Comparison of ENCODE assay signal across 13 cellular contexts in genomic region chr1:165764277-165764676, GRCh38.
"Had no signal": no experiment of that assay in that cellular context is flagged by ENCODE, and none has a peak within 500 bp of the region (broad histone marks: within the 10 kb centered on the region; RNA-seq: fewer than 3 reads in every experiment).

No MANE protein-coding gene starts in this region.

- H3K27me3 Mint-ChIP-seq: naive B cell had no signal

- DNase-seq: activated CD4-positive, alpha-beta T cell treated with anti-CD3 and anti-CD28 coated beads for 1 hour; aorta; foreskin melanocyte; head of caudate nucleus; naive B cell; psoas muscle; right lobe of liver; SJCRH30; stimulated activated CD4-positive, alpha-beta T cell treated with anti-CD3 and anti-CD28 coated beads, Interleukin-1b, Interleukin-23, amount 100 ng/mL, for 48 hours; stimulated activated naive CD4-positive, alpha-beta T cell; SW 1271; T1000 had no signal

- H3K9me3 Mint-ChIP-seq: activated T-helper 2 cell treated with anti-CD3 and anti-CD28 coated beads, Interferon-gamma antibody, Interleukin-2, Interleukin-4, amounts not matched to agents 10 μg/mL and 5 μg/mL and 100 μg/mL, durations not matched to agents 14 hours and 24 hours and 36 hours had no signal

- ATAC-seq: psoas muscle, right lobe of liver had no signal
